ENCODE assay signal across 1 cellular context in the genomic region with DNA sequence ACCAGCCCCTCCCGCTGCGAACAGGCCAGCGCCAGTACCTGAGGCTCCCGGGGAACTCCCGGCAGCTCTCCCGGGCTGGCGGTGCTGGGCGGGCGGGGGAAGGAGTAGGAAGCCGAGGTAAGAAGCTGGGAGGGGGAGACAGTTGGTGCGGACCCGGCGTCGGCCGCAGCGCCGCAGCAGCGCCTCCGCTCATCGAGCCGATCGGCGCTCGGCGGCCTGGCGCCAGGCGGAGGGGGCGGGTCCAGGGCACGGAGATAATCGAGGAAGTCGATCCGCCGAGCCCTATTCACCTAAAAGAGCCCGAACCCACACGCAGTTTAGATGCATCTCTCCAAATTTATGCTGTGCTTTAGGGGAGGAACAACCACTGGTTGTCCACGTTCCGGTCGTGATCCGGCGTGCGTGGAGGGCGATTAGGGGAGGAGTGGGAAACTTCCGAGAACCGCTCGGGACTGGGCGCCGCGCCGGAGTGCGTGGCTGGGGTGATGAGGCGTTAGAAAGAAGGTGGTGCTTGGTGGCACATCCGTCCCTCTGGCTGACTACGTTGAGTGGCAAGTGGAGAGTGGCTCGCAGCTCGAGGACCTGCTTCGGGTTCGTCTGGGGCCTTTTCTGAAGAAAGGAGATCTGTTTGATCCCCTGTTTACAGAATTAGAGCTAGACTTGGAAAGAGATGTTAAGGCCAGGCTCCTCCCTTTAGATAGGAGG.
TF ChIP-seq lines count a peak whose summit lies in the region.

A gene with protein sequence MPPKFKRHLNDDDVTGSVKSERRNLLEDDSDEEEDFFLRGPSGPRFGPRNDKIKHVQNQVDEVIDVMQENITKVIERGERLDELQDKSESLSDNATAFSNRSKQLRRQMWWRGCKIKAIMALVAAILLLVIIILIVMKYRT (minus strand): TSS at position 194 of the 705 bp plus-strand sequence. CDS start 3,651 bp downstream, outside the sequence.

TF ChIP-seq in HEK293, 187 proteins besides CTCF, POLR2A, EP300 and RAD21 (continued from another document and continues in another):
- TF ChIP-seq, protein P1, sequence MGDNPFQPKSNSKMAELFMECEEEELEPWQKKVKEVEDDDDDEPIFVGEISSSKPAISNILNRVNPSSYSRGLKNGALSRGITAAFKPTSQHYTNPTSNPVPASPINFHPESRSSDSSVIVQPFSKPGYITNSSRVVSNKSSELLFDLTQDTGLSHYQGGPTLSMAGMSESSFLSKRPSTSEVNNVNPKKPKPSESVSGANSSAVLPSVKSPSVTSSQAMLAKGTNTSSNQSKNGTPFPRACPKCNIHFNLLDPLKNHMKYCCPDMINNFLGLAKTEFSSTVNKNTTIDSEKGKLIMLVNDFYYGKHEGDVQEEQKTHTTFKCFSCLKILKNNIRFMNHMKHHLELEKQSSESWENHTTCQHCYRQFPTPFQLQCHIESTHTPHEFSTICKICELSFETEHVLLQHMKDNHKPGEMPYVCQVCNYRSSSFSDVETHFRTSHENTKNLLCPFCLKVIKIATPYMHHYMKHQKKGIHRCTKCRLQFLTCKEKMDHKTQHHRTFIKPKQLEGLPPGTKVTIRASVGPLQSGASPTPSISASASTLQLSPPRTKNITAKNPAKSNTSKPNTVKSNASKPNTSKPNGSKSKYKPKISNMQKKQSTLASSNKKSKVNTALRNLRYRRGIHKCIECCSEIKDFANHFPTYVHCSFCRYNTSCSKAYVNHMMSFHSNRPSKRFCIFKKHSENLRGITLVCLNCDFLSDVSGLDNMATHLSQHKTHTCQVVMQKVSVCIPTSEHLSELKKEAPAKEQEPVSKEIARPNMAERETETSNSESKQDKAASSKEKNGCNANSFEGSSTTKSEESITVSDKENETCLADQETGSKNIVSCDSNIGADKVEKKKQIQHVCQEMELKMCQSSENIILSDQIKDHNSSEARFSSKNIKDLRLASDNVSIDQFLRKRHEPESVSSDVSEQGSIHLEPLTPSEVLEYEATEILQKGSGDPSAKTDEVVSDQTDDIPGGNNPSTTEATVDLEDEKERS (tag by site-specific recombination; IDR thresholded peaks at IDR 0.05) = no peak
- TF ChIP-seq SETDB1 (IDR thresholded peaks at IDR 0.05; ENCODE audit: insufficient read length, low read length) = no peak
- TF ChIP-seq ZNF169 (tag by site-specific recombination; IDR thresholded peaks at IDR 0.05) = no peak
- TF ChIP-seq ZNF341 (tag by site-specific recombination; IDR thresholded peaks at IDR 0.05; ENCODE audit: low read depth) = no peak
- TF ChIP-seq ZNF626 (tag by site-specific recombination; IDR thresholded peaks at IDR 0.05) = no peak
- no peak for TF ChIP-seq ZSCAN16 (tag by site-specific recombination; IDR thresholded peaks at IDR 0.05)
- no peak for TF ChIP-seq ZNF274 (IDR thresholded peaks at IDR 0.05; ENCODE audit: low read length)
- TF ChIP-seq ZNF274 (tag by site-specific recombination; IDR thresholded peaks at IDR 0.05; ENCODE audit: borderline replicate concordance) = no peak
- TF ChIP-seq, protein P2, sequence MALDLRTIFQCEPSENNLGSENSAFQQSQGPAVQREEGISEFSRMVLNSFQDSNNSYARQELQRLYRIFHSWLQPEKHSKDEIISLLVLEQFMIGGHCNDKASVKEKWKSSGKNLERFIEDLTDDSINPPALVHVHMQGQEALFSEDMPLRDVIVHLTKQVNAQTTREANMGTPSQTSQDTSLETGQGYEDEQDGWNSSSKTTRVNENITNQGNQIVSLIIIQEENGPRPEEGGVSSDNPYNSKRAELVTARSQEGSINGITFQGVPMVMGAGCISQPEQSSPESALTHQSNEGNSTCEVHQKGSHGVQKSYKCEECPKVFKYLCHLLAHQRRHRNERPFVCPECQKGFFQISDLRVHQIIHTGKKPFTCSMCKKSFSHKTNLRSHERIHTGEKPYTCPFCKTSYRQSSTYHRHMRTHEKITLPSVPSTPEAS (tag by site-specific recombination; IDR thresholded peaks at IDR 0.05) = no peak
- peak; percentile 52; the same call in 1 of the 2 replicates for TF ChIP-seq ZNF629 (tag by site-specific recombination; IDR thresholded peaks at IDR 0.05)
- no peak for TF ChIP-seq ZNF174 (tag by site-specific recombination; IDR thresholded peaks at IDR 0.05)
- TF ChIP-seq HOXA7 (CRISPR knock-in tag; IDR thresholded peaks at IDR 0.05; ENCODE audit: borderline replicate concordance) = no peak
- TF ChIP-seq, protein P3, sequence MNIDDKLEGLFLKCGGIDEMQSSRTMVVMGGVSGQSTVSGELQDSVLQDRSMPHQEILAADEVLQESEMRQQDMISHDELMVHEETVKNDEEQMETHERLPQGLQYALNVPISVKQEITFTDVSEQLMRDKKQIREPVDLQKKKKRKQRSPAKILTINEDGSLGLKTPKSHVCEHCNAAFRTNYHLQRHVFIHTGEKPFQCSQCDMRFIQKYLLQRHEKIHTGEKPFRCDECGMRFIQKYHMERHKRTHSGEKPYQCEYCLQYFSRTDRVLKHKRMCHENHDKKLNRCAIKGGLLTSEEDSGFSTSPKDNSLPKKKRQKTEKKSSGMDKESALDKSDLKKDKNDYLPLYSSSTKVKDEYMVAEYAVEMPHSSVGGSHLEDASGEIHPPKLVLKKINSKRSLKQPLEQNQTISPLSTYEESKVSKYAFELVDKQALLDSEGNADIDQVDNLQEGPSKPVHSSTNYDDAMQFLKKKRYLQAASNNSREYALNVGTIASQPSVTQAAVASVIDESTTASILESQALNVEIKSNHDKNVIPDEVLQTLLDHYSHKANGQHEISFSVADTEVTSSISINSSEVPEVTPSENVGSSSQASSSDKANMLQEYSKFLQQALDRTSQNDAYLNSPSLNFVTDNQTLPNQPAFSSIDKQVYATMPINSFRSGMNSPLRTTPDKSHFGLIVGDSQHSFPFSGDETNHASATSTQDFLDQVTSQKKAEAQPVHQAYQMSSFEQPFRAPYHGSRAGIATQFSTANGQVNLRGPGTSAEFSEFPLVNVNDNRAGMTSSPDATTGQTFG (tag by site-specific recombination; IDR thresholded peaks at IDR 0.05; ENCODE audit: borderline replicate concordance) = no peak
- 0 out of 2 replicates have a peak, but pooled peaks have one; percentile 42 for TF ChIP-seq ZNF785 (tag by site-specific recombination; IDR thresholded peaks at IDR 0.05)
- no peak for TF ChIP-seq ZNF529 (tag by site-specific recombination; IDR thresholded peaks at IDR 0.05; ENCODE audit: insufficient replicate concordance)
- TF ChIP-seq SALL2 (tag by site-specific recombination; IDR thresholded peaks at IDR 0.05; ENCODE audit: borderline replicate concordance) = no peak
- TF ChIP-seq, protein P4, sequence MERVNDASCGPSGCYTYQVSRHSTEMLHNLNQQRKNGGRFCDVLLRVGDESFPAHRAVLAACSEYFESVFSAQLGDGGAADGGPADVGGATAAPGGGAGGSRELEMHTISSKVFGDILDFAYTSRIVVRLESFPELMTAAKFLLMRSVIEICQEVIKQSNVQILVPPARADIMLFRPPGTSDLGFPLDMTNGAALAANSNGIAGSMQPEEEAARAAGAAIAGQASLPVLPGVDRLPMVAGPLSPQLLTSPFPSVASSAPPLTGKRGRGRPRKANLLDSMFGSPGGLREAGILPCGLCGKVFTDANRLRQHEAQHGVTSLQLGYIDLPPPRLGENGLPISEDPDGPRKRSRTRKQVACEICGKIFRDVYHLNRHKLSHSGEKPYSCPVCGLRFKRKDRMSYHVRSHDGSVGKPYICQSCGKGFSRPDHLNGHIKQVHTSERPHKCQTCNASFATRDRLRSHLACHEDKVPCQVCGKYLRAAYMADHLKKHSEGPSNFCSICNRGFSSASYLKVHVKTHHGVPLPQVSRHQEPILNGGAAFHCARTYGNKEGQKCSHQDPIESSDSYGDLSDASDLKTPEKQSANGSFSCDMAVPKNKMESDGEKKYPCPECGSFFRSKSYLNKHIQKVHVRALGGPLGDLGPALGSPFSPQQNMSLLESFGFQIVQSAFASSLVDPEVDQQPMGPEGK (tag by site-specific recombination; IDR thresholded peaks at IDR 0.05) = no peak; the same call in 1 of the 2 replicates
- TF ChIP-seq ZNF350 (tag by site-specific recombination; IDR thresholded peaks at IDR 0.05) = no peak
- TF ChIP-seq YY1 (tag by site-specific recombination; IDR thresholded peaks at IDR 0.05) = no peak
- no peak for TF ChIP-seq ZNF426 (tag by site-specific recombination; IDR thresholded peaks at IDR 0.05)
- no peak for TF ChIP-seq ZNF776 (tag by site-specific recombination; IDR thresholded peaks at IDR 0.05; ENCODE audit: borderline replicate concordance)
- no peak for TF ChIP-seq ZNF121 (tag by site-specific recombination; IDR thresholded peaks at IDR 0.05)
- TF ChIP-seq, protein P5, sequence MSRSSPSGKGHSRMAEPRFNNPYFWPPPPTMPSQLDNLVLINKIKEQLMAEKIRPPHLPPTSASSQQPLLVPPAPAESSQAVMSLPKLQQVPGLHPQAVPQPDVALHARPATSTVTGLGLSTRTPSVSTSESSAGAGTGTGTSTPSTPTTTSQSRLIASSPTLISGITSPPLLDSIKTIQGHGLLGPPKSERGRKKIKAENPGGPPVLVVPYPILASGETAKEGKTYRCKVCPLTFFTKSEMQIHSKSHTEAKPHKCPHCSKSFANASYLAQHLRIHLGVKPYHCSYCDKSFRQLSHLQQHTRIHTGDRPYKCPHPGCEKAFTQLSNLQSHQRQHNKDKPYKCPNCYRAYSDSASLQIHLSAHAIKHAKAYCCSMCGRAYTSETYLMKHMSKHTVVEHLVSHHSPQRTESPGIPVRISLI (tag by site-specific recombination; IDR thresholded peaks at IDR 0.05) = no peak
- TF ChIP-seq ZNF621 (tag by site-specific recombination; IDR thresholded peaks at IDR 0.05) = no peak
- TF ChIP-seq, protein P6, sequence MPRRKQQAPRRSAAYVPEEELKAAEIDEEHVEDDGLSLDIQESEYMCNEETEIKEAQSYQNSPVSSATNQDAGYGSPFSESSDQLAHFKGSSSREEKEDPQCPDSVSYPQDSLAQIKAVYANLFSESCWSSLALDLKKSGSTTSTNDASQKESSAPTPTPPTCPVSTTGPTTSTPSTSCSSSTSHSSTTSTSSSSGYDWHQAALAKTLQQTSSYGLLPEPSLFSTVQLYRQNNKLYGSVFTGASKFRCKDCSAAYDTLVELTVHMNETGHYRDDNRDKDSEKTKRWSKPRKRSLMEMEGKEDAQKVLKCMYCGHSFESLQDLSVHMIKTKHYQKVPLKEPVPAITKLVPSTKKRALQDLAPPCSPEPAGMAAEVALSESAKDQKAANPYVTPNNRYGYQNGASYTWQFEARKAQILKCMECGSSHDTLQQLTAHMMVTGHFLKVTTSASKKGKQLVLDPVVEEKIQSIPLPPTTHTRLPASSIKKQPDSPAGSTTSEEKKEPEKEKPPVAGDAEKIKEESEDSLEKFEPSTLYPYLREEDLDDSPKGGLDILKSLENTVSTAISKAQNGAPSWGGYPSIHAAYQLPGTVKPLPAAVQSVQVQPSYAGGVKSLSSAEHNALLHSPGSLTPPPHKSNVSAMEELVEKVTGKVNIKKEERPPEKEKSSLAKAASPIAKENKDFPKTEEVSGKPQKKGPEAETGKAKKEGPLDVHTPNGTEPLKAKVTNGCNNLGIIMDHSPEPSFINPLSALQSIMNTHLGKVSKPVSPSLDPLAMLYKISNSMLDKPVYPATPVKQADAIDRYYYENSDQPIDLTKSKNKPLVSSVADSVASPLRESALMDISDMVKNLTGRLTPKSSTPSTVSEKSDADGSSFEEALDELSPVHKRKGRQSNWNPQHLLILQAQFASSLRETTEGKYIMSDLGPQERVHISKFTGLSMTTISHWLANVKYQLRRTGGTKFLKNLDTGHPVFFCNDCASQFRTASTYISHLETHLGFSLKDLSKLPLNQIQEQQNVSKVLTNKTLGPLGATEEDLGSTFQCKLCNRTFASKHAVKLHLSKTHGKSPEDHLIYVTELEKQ (tag by site-specific recombination; IDR thresholded peaks at IDR 0.05; ENCODE audit: borderline replicate concordance) = no peak; the same call in 1 of the 2 replicates
- no peak for TF ChIP-seq ZNF677 (tag by site-specific recombination; IDR thresholded peaks at IDR 0.05)
- TF ChIP-seq ZNF510 (tag by site-specific recombination; IDR thresholded peaks at IDR 0.05; ENCODE audit: insufficient replicate concordance) = no peak
- no peak for TF ChIP-seq ZNF16 (tag by site-specific recombination; IDR thresholded peaks at IDR 0.05; ENCODE audit: low read depth)
- TF ChIP-seq ZNF423 (tag by site-specific recombination; IDR thresholded peaks at IDR 0.05) = no peak
- TF ChIP-seq HOXD13 (CRISPR knock-in tag; IDR thresholded peaks at IDR 0.05; ENCODE audit: borderline replicate concordance) = no peak
- no peak for TF ChIP-seq ZNF791 (tag by site-specific recombination; IDR thresholded peaks at IDR 0.05)
- peak; percentile 29; the same call in 1 of the 2 replicates for TF ChIP-seq SCRT2 (tag by site-specific recombination; IDR thresholded peaks at IDR 0.05)
- TF ChIP-seq ZNF140 (tag by site-specific recombination; IDR thresholded peaks at IDR 0.05) = no peak
- TF ChIP-seq, protein P7, sequence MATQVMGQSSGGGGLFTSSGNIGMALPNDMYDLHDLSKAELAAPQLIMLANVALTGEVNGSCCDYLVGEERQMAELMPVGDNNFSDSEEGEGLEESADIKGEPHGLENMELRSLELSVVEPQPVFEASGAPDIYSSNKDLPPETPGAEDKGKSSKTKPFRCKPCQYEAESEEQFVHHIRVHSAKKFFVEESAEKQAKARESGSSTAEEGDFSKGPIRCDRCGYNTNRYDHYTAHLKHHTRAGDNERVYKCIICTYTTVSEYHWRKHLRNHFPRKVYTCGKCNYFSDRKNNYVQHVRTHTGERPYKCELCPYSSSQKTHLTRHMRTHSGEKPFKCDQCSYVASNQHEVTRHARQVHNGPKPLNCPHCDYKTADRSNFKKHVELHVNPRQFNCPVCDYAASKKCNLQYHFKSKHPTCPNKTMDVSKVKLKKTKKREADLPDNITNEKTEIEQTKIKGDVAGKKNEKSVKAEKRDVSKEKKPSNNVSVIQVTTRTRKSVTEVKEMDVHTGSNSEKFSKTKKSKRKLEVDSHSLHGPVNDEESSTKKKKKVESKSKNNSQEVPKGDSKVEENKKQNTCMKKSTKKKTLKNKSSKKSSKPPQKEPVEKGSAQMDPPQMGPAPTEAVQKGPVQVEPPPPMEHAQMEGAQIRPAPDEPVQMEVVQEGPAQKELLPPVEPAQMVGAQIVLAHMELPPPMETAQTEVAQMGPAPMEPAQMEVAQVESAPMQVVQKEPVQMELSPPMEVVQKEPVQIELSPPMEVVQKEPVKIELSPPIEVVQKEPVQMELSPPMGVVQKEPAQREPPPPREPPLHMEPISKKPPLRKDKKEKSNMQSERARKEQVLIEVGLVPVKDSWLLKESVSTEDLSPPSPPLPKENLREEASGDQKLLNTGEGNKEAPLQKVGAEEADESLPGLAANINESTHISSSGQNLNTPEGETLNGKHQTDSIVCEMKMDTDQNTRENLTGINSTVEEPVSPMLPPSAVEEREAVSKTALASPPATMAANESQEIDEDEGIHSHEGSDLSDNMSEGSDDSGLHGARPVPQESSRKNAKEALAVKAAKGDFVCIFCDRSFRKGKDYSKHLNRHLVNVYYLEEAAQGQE (tag by site-specific recombination; IDR thresholded peaks at IDR 0.05) = no peak
- TF ChIP-seq ZBTB17 (tag by site-specific recombination; IDR thresholded peaks at IDR 0.05) = peak; percentile 100
- TF ChIP-seq, protein P8, sequence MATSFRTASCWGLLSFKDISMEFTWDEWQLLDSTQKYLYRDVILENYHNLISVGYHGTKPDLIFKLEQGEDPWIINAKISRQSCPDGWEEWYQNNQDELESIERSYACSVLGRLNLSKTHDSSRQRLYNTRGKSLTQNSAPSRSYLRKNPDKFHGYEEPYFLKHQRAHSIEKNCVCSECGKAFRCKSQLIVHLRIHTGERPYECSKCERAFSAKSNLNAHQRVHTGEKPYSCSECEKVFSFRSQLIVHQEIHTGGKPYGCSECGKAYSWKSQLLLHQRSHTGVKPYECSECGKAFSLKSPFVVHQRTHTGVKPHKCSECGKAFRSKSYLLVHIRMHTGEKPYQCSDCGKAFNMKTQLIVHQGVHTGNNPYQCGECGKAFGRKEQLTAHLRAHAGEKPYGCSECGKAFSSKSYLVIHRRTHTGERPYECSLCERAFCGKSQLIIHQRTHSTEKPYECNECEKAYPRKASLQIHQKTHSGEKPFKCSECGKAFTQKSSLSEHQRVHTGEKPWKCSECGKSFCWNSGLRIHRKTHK (tag by site-specific recombination; IDR thresholded peaks at IDR 0.05) = no peak
- no peak for TF ChIP-seq RBAK (tag by site-specific recombination; IDR thresholded peaks at IDR 0.05)
- TF ChIP-seq ZNF48 (tag by site-specific recombination; IDR thresholded peaks at IDR 0.05) = no peak
- 0 out of 2 replicates have a peak, but pooled peaks have one; percentile 39 for TF ChIP-seq ZNF2 (tag by site-specific recombination; IDR thresholded peaks at IDR 0.05)
